23 cellular contexts compared by ENCODE assay signal in the genomic region with DNA sequence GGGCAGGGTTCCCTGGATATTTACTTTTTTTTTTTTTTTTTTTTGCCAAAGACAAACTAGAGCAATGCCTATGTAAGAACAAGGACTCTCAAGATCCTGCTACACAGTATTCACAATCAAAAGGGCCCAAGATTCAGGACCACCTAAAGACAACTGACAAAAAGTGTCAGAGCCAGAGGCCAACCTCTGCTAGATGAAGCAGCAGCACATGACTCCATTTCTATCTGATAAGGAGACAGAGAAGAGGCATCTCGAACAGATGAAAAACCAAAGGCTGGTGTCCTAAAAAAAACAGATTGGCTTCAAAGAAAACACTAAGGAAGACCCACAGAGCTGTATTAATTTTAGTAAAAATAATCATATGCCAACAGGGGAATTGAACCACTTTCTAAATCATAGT. TPM values are rescaled to one million over a fixed set of nuclear protein-coding genes. Genes with fewer than 3 reads are reported as not detected.
A peak's percentile ranks its signal among the peaks of the same experiment; 100 is the strongest.
DNase-seq lines count a peak whose midpoint lies in the region; ATAC-seq and TF ChIP-seq lines count a peak whose summit lies in the region.
"Had no signal": no experiment of that assay in that cellular context is flagged by ENCODE, and none has a peak within 500 bp of the region (broad histone marks: within the 10 kb centered on the region; RNA-seq: fewer than 3 reads in every experiment).

No MANE protein-coding gene starts in this region.

- H3K9me3 Mint-ChIP-seq in activated CD4-positive, alpha-beta T cell treated with anti-CD3 and anti-CD28 coated beads, Interleukin-2, amount 10 ng/mL, durations not matched to agents 7 days and 5 days, result no peaks in the 10 kb centered on the region
- no peaks in the 10 kb centered on the region for H3K9me3 Mint-ChIP-seq in activated CD4-positive, alpha-beta T cell treated with anti-CD3 and anti-CD28 coated beads for 36 hours (ENCODE audit: low read depth)
- no peaks in the 10 kb centered on the region for H3K9me3 Mint-ChIP-seq in CD4-positive, alpha-beta T cell
- H3K9me3 Mint-ChIP-seq in activated B cell treated with CpG ODN at 0.5 μM for 24 hours (no peaks in the 10 kb centered on the region), neural crest cell (no peaks in the 10 kb centered on the region)

- TF ChIP-seq CTCF in CD4-positive, alpha-beta T cell (IDR thresholded peaks at IDR 0.05), result no peak
- TF ChIP-seq CTCF in activated B cell treated with CpG ODN at 0.5 μM for 24 hours (IDR thresholded peaks at IDR 0.05), result no peak
- no peak for TF ChIP-seq CTCF in neural crest cell (conservative IDR thresholded peaks at IDR 0.05)

- H3K27ac Mint-ChIP-seq in activated CD4-positive, alpha-beta T cell treated with anti-CD3 and anti-CD28 coated beads, Interleukin-2, amount 10 ng/mL, durations not matched to agents 7 days and 5 days, result peak overlapping the region; percentile 14
- no peak overlapping the region for H3K27ac Mint-ChIP-seq in activated CD4-positive, alpha-beta T cell treated with anti-CD3 and anti-CD28 coated beads for 36 hours
- peak overlapping the region; percentile 13 for H3K27ac Mint-ChIP-seq in CD4-positive, alpha-beta T cell
- H3K27ac Mint-ChIP-seq in activated B cell treated with CpG ODN at 0.5 μM for 24 hours, result peak overlapping the region; percentile 33
- peak overlapping the region; percentile 60 for H3K27ac Mint-ChIP-seq in neural crest cell (ENCODE audit: unreplicated experiment)

- no peak overlapping the region for H3K27ac ChIP-seq in CD4-positive, alpha-beta T cell (ENCODE audit: low read depth, low read length)
- H3K27ac ChIP-seq: 22Rv1, GM23248 had no signal

- DNase-seq in activated CD4-positive, alpha-beta T cell treated with anti-CD3 and anti-CD28 coated beads, Interleukin-2, amount 10 ng/mL, durations not matched to agents 7 days and 5 days, result no peak
- no peak for DNase-seq in activated CD4-positive, alpha-beta T cell treated with anti-CD3 and anti-CD28 coated beads for 36 hours
- no peak for DNase-seq in CD4-positive, alpha-beta T cell
- no peak for DNase-seq in activated B cell treated with CpG ODN at 0.5 μM for 24 hours
- no peak for DNase-seq in neural crest cell (ENCODE audit: low read depth, low spot score)
- no peak for DNase-seq in stimulated activated CD8-positive, alpha-beta memory T cell treated with anti-CD3 and anti-CD28 coated beads, Interleukin-4, amount 100 ng/mL, for 48 hours
- DNase-seq: AML-193; Caco-2; CD4-positive, CD25-positive, alpha-beta regulatory T cell; GF-D8; GM23248; HCEC 1CT; KBM-7; NCI-H1417 treated with DMSO at 0.1 percent for 48 hours; NCI-H187 treated with DMSO at 0.1 percent for 48 hours; NCI-H2227 treated with DMSO at 0.1 percent for 48 hours; NCI-H510A treated with DMSO at 0.1 percent for 48 hours; NCI-H774; RPMI8226; SHP77 treated with DMSO at 0.1 percent for 48 hours had no signal

- H3K4me3 Mint-ChIP-seq in activated CD4-positive, alpha-beta T cell treated with anti-CD3 and anti-CD28 coated beads, Interleukin-2, amount 10 ng/mL, durations not matched to agents 7 days and 5 days, result no peak overlapping the region
- H3K4me3 Mint-ChIP-seq in activated CD4-positive, alpha-beta T cell treated with anti-CD3 and anti-CD28 coated beads for 36 hours, result no peak overlapping the region
- H3K4me3 Mint-ChIP-seq in CD4-positive, alpha-beta T cell, result no peak overlapping the region
- no peak overlapping the region for H3K4me3 Mint-ChIP-seq in activated B cell treated with CpG ODN at 0.5 μM for 24 hours
- H3K4me3 Mint-ChIP-seq in neural crest cell, result no peak overlapping the region

- intact Hi-C loops in activated CD4-positive, alpha-beta T cell treated with anti-CD3 and anti-CD28 coated beads for 36 hours (cut with DNase I, micrococcal nuclease), result no loop called here
- intact Hi-C loops in CD4-positive, alpha-beta T cell (cut with DNase I, micrococcal nuclease), result no loop called here
- intact Hi-C loops in activated B cell treated with CpG ODN at 0.5 μM for 24 hours (cut with micrococcal nuclease), result no loop called here

- H3K4me1 Mint-ChIP-seq in activated CD4-positive, alpha-beta T cell treated with anti-CD3 and anti-CD28 coated beads, Interleukin-2, amount 10 ng/mL, durations not matched to agents 7 days and 5 days, result peaks cover 18% of the 10 kb centered on the region
- peaks cover 28% of the 10 kb centered on the region for H3K4me1 Mint-ChIP-seq in activated CD4-positive, alpha-beta T cell treated with anti-CD3 and anti-CD28 coated beads for 36 hours
- peaks cover 38% of the 10 kb centered on the region for H3K4me1 Mint-ChIP-seq in CD4-positive, alpha-beta T cell (ENCODE audit: low read depth)
- H3K4me1 Mint-ChIP-seq in activated B cell treated with CpG ODN at 0.5 μM for 24 hours (peaks cover 59% of the 10 kb centered on the region), neural crest cell (peaks cover 4% of the 10 kb centered on the region)

- H3K27me3 Mint-ChIP-seq in activated CD4-positive, alpha-beta T cell treated with anti-CD3 and anti-CD28 coated beads, Interleukin-2, amount 10 ng/mL, durations not matched to agents 7 days and 5 days, result no peaks in the 10 kb centered on the region
- H3K27me3 Mint-ChIP-seq in activated CD4-positive, alpha-beta T cell treated with anti-CD3 and anti-CD28 coated beads for 36 hours, result no peaks in the 10 kb centered on the region
- no peaks in the 10 kb centered on the region for H3K27me3 Mint-ChIP-seq in CD4-positive, alpha-beta T cell
- H3K27me3 Mint-ChIP-seq in activated B cell treated with CpG ODN at 0.5 μM for 24 hours (no peaks in the 10 kb centered on the region), neural crest cell (ENCODE audit: low read depth) (no peaks in the 10 kb centered on the region)
- H3K27me3 Mint-ChIP-seq: CD4-positive, CD25-positive, alpha-beta regulatory T cell had no signal

- no peaks in the 10 kb centered on the region for H3K27me3 ChIP-seq in CD4-positive, alpha-beta T cell (ENCODE audit: control insufficient read depth, insufficient read depth, low read length)

- no peak for ATAC-seq in activated CD4-positive, alpha-beta T cell treated with anti-CD3 and anti-CD28 coated beads for 36 hours
- no peak for ATAC-seq in CD4-positive, alpha-beta T cell (ENCODE audit: poor library complexity)
- ATAC-seq in activated B cell treated with CpG ODN at 0.5 μM for 24 hours (ENCODE audit: low read depth) (no peak), HG03521 (IDR thresholded peaks at IDR 0.05; ENCODE audit: unreplicated experiment) (no peak), GM21390 (IDR thresholded peaks at IDR 0.05; ENCODE audit: unreplicated experiment) (no peak)

- no peaks in the 10 kb centered on the region for H3K9me3 ChIP-seq in CD4-positive, alpha-beta T cell (ENCODE audit: control insufficient read depth, low read length)
- H3K9me3 ChIP-seq: Caco-2 had no signal

- peaks cover 64% of the 10 kb centered on the region for H3K36me3 Mint-ChIP-seq in activated CD4-positive, alpha-beta T cell treated with anti-CD3 and anti-CD28 coated beads, Interleukin-2, amount 10 ng/mL, durations not matched to agents 7 days and 5 days (ENCODE audit: low read depth)
- peaks cover 63% of the 10 kb centered on the region for H3K36me3 Mint-ChIP-seq in activated CD4-positive, alpha-beta T cell treated with anti-CD3 and anti-CD28 coated beads for 36 hours (ENCODE audit: low read depth)
- peaks cover 92% of the 10 kb centered on the region for H3K36me3 Mint-ChIP-seq in CD4-positive, alpha-beta T cell (ENCODE audit: low read depth)
- H3K36me3 Mint-ChIP-seq in activated B cell treated with CpG ODN at 0.5 μM for 24 hours (ENCODE audit: low read depth), result peaks cover 80% of the 10 kb centered on the region
- peaks cover 26% of the 10 kb centered on the region for H3K36me3 Mint-ChIP-seq in neural crest cell (ENCODE audit: low read depth)

- POLR2A ChIA-PET in activated CD4-positive, alpha-beta T cell treated with anti-CD3 and anti-CD28 coated beads, Interleukin-2, amount 10 ng/mL, durations not matched to agents 7 days and 5 days (lab: Charles Lee), result no interaction called here
- POLR2A ChIA-PET in activated CD4-positive, alpha-beta T cell treated with anti-CD3 and anti-CD28 coated beads for 36 hours (lab: Charles Lee), result no interaction called here
- POLR2A ChIA-PET in CD4-positive, alpha-beta T cell (lab: Charles Lee), result interaction anchor here (1.4 kb wide), 1 partner anchor 13 kb away, joined by 3 read pairs; no protein-coding TSS in a partner anchor
- POLR2A ChIA-PET in activated B cell treated with CpG ODN at 0.5 μM for 24 hours (lab: Charles Lee), result interaction anchor here (1.0 to 3.0 kb wide), 3 partner anchors 14 to 44 kb away, joined by 3 to 38 read pairs (median 5); no protein-coding TSS in a partner anchor

- CTCF ChIA-PET in activated CD4-positive, alpha-beta T cell treated with anti-CD3 and anti-CD28 coated beads, Interleukin-2, amount 10 ng/mL, durations not matched to agents 7 days and 5 days (lab: Charles Lee), result interaction anchor here (1.1 to 1.5 kb wide), 2 partner anchors 10 to 15 kb away, joined by 3 read pairs; no protein-coding TSS in a partner anchor
- CTCF ChIA-PET in activated CD4-positive, alpha-beta T cell treated with anti-CD3 and anti-CD28 coated beads for 36 hours (lab: Charles Lee), result interaction anchor here (1.0 to 1.3 kb wide), 3 partner anchors 13 to 305 kb away, joined by 3 to 5 read pairs (median 5); no protein-coding TSS in a partner anchor
- CTCF ChIA-PET in CD4-positive, alpha-beta T cell (lab: Charles Lee), result no interaction called here
- CTCF ChIA-PET in activated B cell treated with CpG ODN at 0.5 μM for 24 hours (lab: Charles Lee), result interaction anchor here (6.4 kb wide), 1 partner anchor 14 kb away, joined by 43 read pairs; no protein-coding TSS in a partner anchor

RNA-seq across cellular contexts. Expression of a gene that starts 20.0 kb away (rescaled TPM):
- 10 to 100 TPM; 55.2 to 57.1 TPM for total RNA-seq in activated CD4-positive, alpha-beta T cell treated with anti-CD3 and anti-CD28 coated beads, Interleukin-2, amount 10 ng/mL, durations not matched to agents 7 days and 5 days
- 10 to 100 TPM; 33.6 to 48.0 TPM for total RNA-seq in activated CD4-positive, alpha-beta T cell treated with anti-CD3 and anti-CD28 coated beads for 36 hours
- total RNA-seq in CD4-positive, alpha-beta T cell, result 10 to 100 TPM; 36.5 to 37.8 TPM
- total RNA-seq in activated B cell treated with CpG ODN at 0.5 μM for 24 hours (84.6 and 90.1 TPM in 2 replicates), neural crest cell (32.6 and 33.7 TPM in 2 replicates)

Comparison
In these comparisons a context has a peak if more than half of its experiments do, and no peak if none do; other contexts are left out.
1. POLR2A ChIA-PET loops: an anchor here in CD4-positive, alpha-beta T cell (1.4 kb wide) and activated B cell treated with CpG ODN at 0.5 μM for 24 hours (1.0 to 3.0 kb wide); none called in activated CD4-positive, alpha-beta T cell treated with anti-CD3 and anti-CD28 coated beads, Interleukin-2, amount 10 ng/mL, durations not matched to agents 7 days and 5 days and activated CD4-positive, alpha-beta T cell treated with anti-CD3 and anti-CD28 coated beads for 36 hours.